In the genomic region with DNA sequence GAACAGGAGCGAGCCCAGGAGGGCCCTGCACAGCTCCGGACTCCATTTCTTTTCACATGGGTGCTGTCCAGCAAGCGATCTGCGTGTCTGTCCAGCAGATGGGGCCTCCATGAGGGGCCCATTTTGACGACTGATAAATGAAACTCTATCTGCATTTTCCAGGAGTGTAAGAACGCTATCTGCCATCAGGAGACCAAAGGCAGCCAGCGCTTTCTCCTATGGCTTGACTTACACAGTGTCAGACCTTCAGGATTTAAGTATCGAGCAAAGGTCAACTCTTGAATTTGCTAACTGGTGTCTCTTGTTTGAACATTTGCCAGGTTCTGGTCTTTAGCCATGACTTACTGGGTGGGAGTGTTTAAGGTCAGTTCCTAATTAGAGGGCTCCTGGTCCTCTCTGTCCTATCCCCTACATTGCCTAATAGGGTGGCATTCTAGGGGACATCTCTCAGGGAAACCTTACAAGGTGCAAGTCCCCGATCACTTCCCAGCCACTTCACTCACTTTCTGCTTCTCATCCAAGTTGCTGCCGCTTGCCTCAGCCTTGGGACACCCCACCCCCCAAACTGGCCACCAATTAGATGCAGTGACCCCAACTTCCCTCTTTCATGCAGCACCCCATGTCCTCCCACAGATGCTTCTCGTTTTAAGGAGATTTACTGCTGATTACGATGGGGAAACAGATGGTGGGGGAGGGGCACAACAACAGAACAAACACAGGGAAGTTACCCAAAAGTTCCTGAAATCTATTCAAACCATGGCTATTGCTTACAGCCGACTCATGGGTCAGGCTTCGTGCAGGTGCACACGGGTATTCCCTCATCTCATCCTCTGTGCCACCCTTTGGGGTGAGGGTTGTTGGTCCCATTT, we compare ENCODE assay signal across 10 cellular contexts. TPM values are rescaled to one million over a fixed set of nuclear protein-coding genes. Genes with fewer than 3 reads are reported as not detected.
DNase-seq lines count a peak whose midpoint lies in the region; ATAC-seq, FAIRE-seq and TF ChIP-seq lines count a peak whose summit lies in the region.
"Had no signal": no experiment of that assay in that cellular context is flagged by ENCODE, and none has a peak within 500 bp of the region (broad histone marks: within the 10 kb centered on the region; RNA-seq: fewer than 3 reads in every experiment).

No MANE protein-coding gene starts in this region.

- CTCF ChIA-PET in activated CD4-positive, alpha-beta T cell treated with anti-CD3 and anti-CD28 coated beads for 36 hours (lab: Charles Lee) = interaction anchor here (1.1 to 1.2 kb wide), 3 partner anchors 11 to 25 kb away, joined by 3 to 11 read pairs (median 4); no protein-coding TSS in a partner anchor
- CTCF ChIA-PET in activated B cell treated with CpG ODN at 0.5 μM for 24 hours (lab: Charles Lee) = interaction anchor here (0.9 to 1.7 kb wide), 2 partner anchors 20 to 142 kb away, joined by 4 to 10 read pairs; partner anchors contain the start of gene VSIR

- TF ChIP-seq CTCF in activated B cell treated with CpG ODN at 0.5 μM for 24 hours (IDR thresholded peaks at IDR 0.05) = no peak
- TF ChIP-seq CTCF in kidney (IDR thresholded peaks at IDR 0.05; ENCODE audit: borderline replicate concordance, extremely low read depth, insufficient read depth) = no peak

- H3K4me1 Mint-ChIP-seq in activated CD4-positive, alpha-beta T cell treated with anti-CD3 and anti-CD28 coated beads for 36 hours = peaks cover 95% of the 10 kb centered on the region
- peaks cover 81% of the 10 kb centered on the region for H3K4me1 Mint-ChIP-seq in activated B cell treated with CpG ODN at 0.5 μM for 24 hours

- H3K27ac ChIP-seq in layer of hippocampus (ENCODE audit: low read depth, low read length) = peak overlapping the region; percentile 77
- H3K27ac ChIP-seq in temporal lobe (ENCODE audit: low read depth, low read length) = peak overlapping the region; percentile 50
- peak overlapping the region in 1 of 2 donors; percentile 20 for H3K27ac ChIP-seq in kidney (ENCODE audit: low read depth in 2 of 2, low read length in 2 of 2)

- H3K27me3 ChIP-seq in layer of hippocampus (ENCODE audit: control insufficient read depth, insufficient read depth, low read length) = no peaks in the 10 kb centered on the region

- no peak overlapping the region for H3K4me3 Mint-ChIP-seq in activated CD4-positive, alpha-beta T cell treated with anti-CD3 and anti-CD28 coated beads for 36 hours
- peak overlapping the region; percentile 69 for H3K4me3 Mint-ChIP-seq in activated B cell treated with CpG ODN at 0.5 μM for 24 hours

- intact Hi-C loops in activated CD4-positive, alpha-beta T cell treated with anti-CD3 and anti-CD28 coated beads for 36 hours (cut with DNase I, micrococcal nuclease) = no loop called here
- intact Hi-C loops in activated B cell treated with CpG ODN at 0.5 μM for 24 hours (cut with micrococcal nuclease) (no loop called here), kidney (cut with DNase I) (no loop called here)

- no peak for DNase-seq in activated CD4-positive, alpha-beta T cell treated with anti-CD3 and anti-CD28 coated beads for 36 hours
- DNase-seq in activated CD4-positive, alpha-beta T cell treated with anti-CD3 and anti-CD28 coated beads, Interleukin-2, amount 50 U/mL, for 48 hours = no peak
- DNase-seq in activated B cell treated with CpG ODN at 0.5 μM for 24 hours (no peak), kidney (no peak)
- DNase-seq: activated T-cell treated with anti-CD3 and anti-CD28 coated beads, Interleukin-2, amount 50 U/mL, for 48 hours; NK-92 treated with Interleukin-12 subunit alpha and Interleukin-12 subunit beta, amount 100 ng/mL, for 24 hours had no signal

- peaks cover 20 to 46% of the 10 kb centered on the region in 2 donors for H3K4me1 ChIP-seq in kidney (ENCODE audit: control insufficient read depth in 1 of 2, insufficient read depth in 1 of 2, low read depth in 1 of 2, low read length in 2 of 2)

- peaks cover 76% of the 10 kb centered on the region for H3K36me3 Mint-ChIP-seq in activated CD4-positive, alpha-beta T cell treated with anti-CD3 and anti-CD28 coated beads for 36 hours (ENCODE audit: low read depth)
- peaks cover 9% of the 10 kb centered on the region for H3K36me3 Mint-ChIP-seq in activated B cell treated with CpG ODN at 0.5 μM for 24 hours (ENCODE audit: low read depth)

- POLR2A ChIA-PET in activated CD4-positive, alpha-beta T cell treated with anti-CD3 and anti-CD28 coated beads for 36 hours (lab: Charles Lee) = interaction anchor here (0.7 kb wide), 1 partner anchor 19 kb away, joined by 3 read pairs; no protein-coding TSS in a partner anchor
- POLR2A ChIA-PET in activated B cell treated with CpG ODN at 0.5 μM for 24 hours (lab: Charles Lee) = interaction anchor here (1.5 to 1.9 kb wide), 5 partner anchors 11 to 26 kb away, joined by 5 to 21 read pairs (median 8); partner anchors contain the start of gene VSIR

- no peak for FAIRE-seq in kidney (lab: Jason Lieb, UNC)

- no peaks in the 10 kb centered on the region for H3K27me3 Mint-ChIP-seq in activated CD4-positive, alpha-beta T cell treated with anti-CD3 and anti-CD28 coated beads for 36 hours
- H3K27me3 Mint-ChIP-seq in activated B cell treated with CpG ODN at 0.5 μM for 24 hours = no peaks in the 10 kb centered on the region

- ATAC-seq in activated CD4-positive, alpha-beta T cell treated with anti-CD3 and anti-CD28 coated beads for 36 hours = no peak
- ATAC-seq in activated B cell treated with CpG ODN at 0.5 μM for 24 hours (ENCODE audit: low read depth) (no peak), GM19452 (IDR thresholded peaks at IDR 0.05; ENCODE audit: unreplicated experiment) (no peak), GM21447 (IDR thresholded peaks at IDR 0.05; ENCODE audit: unreplicated experiment) (no peak)

- H3K36me3 ChIP-seq in kidney (ENCODE audit: control insufficient read depth in 1 of 2, insufficient read depth in 2 of 2, low read length in 2 of 2) = peaks cover 0 to 7% of the 10 kb centered on the region in 2 donors

- no peaks in the 10 kb centered on the region for H3K9me3 ChIP-seq in kidney (ENCODE audit: control insufficient read depth in 1 of 2, low read length in 2 of 2)

- H3K4me3 ChIP-seq in kidney (ENCODE audit: low read length in 2 of 2) = no peak overlapping the region

- no peak overlapping the region for H3K9ac ChIP-seq in kidney (ENCODE audit: low read length in 2 of 2)

- no peaks in the 10 kb centered on the region for H3K9me3 Mint-ChIP-seq in activated CD4-positive, alpha-beta T cell treated with anti-CD3 and anti-CD28 coated beads for 36 hours (ENCODE audit: low read depth)
- H3K9me3 Mint-ChIP-seq in activated B cell treated with CpG ODN at 0.5 μM for 24 hours = no peaks in the 10 kb centered on the region

- peak overlapping the region; percentile 81 for H3K27ac Mint-ChIP-seq in activated CD4-positive, alpha-beta T cell treated with anti-CD3 and anti-CD28 coated beads for 36 hours
- H3K27ac Mint-ChIP-seq in activated B cell treated with CpG ODN at 0.5 μM for 24 hours = peak overlapping the region; percentile 83

RNA-seq across cellular contexts. Expression of gene VSIR, which starts 20.0 kb away (rescaled TPM):
- 100 to 1,000 TPM in 1 of 2 experiments, 10 to 100 TPM in 1; 78.2 to 104 TPM for total RNA-seq in activated CD4-positive, alpha-beta T cell treated with anti-CD3 and anti-CD28 coated beads for 36 hours
- total RNA-seq in activated B cell treated with CpG ODN at 0.5 μM for 24 hours (20.9 and 21.4 TPM in 2 replicates), temporal lobe (5.4 TPM), kidney (66.6 TPM)
- 32.1 TPM for polyA plus RNA-seq in kidney (ENCODE audit: insufficient read depth, low read depth, low replicate concordance)

RNA-seq across cellular contexts. Expression of gene C10orf105, which starts 33.7 kb away (rescaled TPM):
- under 1 TPM; 0.34 to 0.40 TPM for total RNA-seq in activated CD4-positive, alpha-beta T cell treated with anti-CD3 and anti-CD28 coated beads for 36 hours
- total RNA-seq in activated B cell treated with CpG ODN at 0.5 μM for 24 hours = not detected in 2 replicates
- total RNA-seq in temporal lobe = 0.25 TPM
- total RNA-seq in kidney = 0.35 TPM
- polyA plus RNA-seq in kidney (ENCODE audit: insufficient read depth, low read depth, low replicate concordance) = not detected
